In the genomic region with DNA sequence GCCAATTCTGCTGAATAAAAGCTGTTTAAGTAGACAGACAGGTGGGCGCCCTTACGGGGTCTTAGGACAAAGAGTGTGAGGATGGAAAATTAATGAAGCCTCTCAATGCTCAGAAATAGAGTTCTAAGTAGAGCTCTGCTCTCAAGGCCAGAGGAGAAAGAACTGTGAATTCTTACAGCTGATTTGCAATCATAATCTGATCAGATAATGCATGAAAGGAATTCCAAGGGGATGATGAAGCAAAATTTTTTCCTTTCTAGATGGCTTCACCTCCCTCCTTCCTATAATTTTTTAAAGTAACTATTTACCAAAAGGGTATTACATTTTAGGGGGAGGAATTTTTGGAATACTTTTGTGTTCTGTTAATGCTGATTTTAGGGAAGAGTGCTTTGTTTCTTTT, we compare ENCODE assay signal across 22 cellular contexts.
"Had no signal": no experiment of that assay in that cellular context is flagged by ENCODE, and none has a peak within 500 bp of the region (broad histone marks: within the 10 kb centered on the region; RNA-seq: fewer than 3 reads in every experiment).

No MANE protein-coding gene starts in this region.

- H3K27me3 ChIP-seq: neural progenitor cell, sigmoid colon, suprapubic skin, transverse colon, upper lobe of right lung, uterus had no signal

- H3K9me3 ChIP-seq: lower lobe of right lung, sigmoid colon, suprapubic skin, transverse colon, upper lobe of right lung, uterus had no signal

- FAIRE-seq: frontal cortex, keratinocyte had no signal

- DNase-seq: dermis blood vessel endothelial cell; effector memory CD4-positive, alpha-beta T cell; left ventricle myocardium superior; lower lobe of right lung; midbrain; naive thymus-derived CD4-positive, alpha-beta T cell; right cardiac atrium; sigmoid colon; stimulated activated CD4-positive, alpha-beta T cell treated with anti-CD3 and anti-CD28 coated beads, Interleukin-2, amount 100 ng/mL, for 24 hours; stimulated activated naive B cell treated with anti-CD40 and anti-IgM and Interleukin-4, amounts not matched to agents 10 μg/mL and 1 μg/mL and 100 μg/mL, for 72 hours; stimulated activated naive CD8-positive, alpha-beta T cell treated with anti-CD3 and anti-CD28 coated beads, Interleukin-15, amount 100 ng/mL, for 72 hours; transverse colon; upper lobe of right lung; uterus had no signal

- H3K4me3 ChIP-seq: coronary artery, lower lobe of right lung, neural progenitor cell, sigmoid colon, suprapubic skin, transverse colon, upper lobe of right lung, uterus had no signal

- H3K79me2 ChIP-seq: parathyroid adenoma had no signal

- H3K36me3 ChIP-seq: lower lobe of right lung, neural progenitor cell, sigmoid colon, suprapubic skin, transverse colon, upper lobe of right lung, uterus had no signal

- ATAC-seq: left ventricle myocardium superior; lower lobe of right lung; naive thymus-derived CD4-positive, alpha-beta T cell; right cardiac atrium; stimulated activated naive B cell treated with anti-CD40 and anti-IgM and Interleukin-4, amounts not matched to agents 10 μg/mL and 1 μg/mL and 100 μg/mL, for 72 hours; stimulated activated naive CD8-positive, alpha-beta T cell treated with anti-CD3 and anti-CD28 coated beads, Interleukin-15, amount 100 ng/mL, for 72 hours; upper lobe of right lung had no signal

- H3K27me3 Mint-ChIP-seq: stimulated activated naive B cell treated with anti-CD40 and anti-IgM and Interleukin-4, amounts not matched to agents 10 μg/mL and 1 μg/mL and 100 μg/mL, for 72 hours; stimulated activated naive CD8-positive, alpha-beta T cell treated with anti-CD3 and anti-CD28 coated beads, Interleukin-15, amount 100 ng/mL, for 72 hours had no signal

- H3K36me3 Mint-ChIP-seq: naive thymus-derived CD4-positive, alpha-beta T cell; neural progenitor cell; stimulated activated naive B cell treated with anti-CD40 and anti-IgM and Interleukin-4, amounts not matched to agents 10 μg/mL and 1 μg/mL and 100 μg/mL, for 72 hours had no signal

- H3K4me3 Mint-ChIP-seq: naive thymus-derived CD4-positive, alpha-beta T cell; nephron; neural progenitor cell; stimulated activated naive B cell treated with anti-CD40 and anti-IgM and Interleukin-4, amounts not matched to agents 10 μg/mL and 1 μg/mL and 100 μg/mL, for 72 hours; stimulated activated naive CD8-positive, alpha-beta T cell treated with anti-CD3 and anti-CD28 coated beads, Interleukin-15, amount 100 ng/mL, for 72 hours had no signal

- H3K4me1 Mint-ChIP-seq: naive thymus-derived CD4-positive, alpha-beta T cell; nephron; stimulated activated naive B cell treated with anti-CD40 and anti-IgM and Interleukin-4, amounts not matched to agents 10 μg/mL and 1 μg/mL and 100 μg/mL, for 72 hours; stimulated activated naive CD8-positive, alpha-beta T cell treated with anti-CD3 and anti-CD28 coated beads, Interleukin-15, amount 100 ng/mL, for 72 hours had no signal

- H3K27ac Mint-ChIP-seq: naive thymus-derived CD4-positive, alpha-beta T cell; nephron; neural progenitor cell; progenitor cell of endocrine pancreas; stimulated activated naive B cell treated with anti-CD40 and anti-IgM and Interleukin-4, amounts not matched to agents 10 μg/mL and 1 μg/mL and 100 μg/mL, for 72 hours; stimulated activated naive CD8-positive, alpha-beta T cell treated with anti-CD3 and anti-CD28 coated beads, Interleukin-15, amount 100 ng/mL, for 72 hours had no signal

- H3K4me1 ChIP-seq: lower lobe of right lung, neural progenitor cell, parathyroid adenoma, sigmoid colon, suprapubic skin, transverse colon, upper lobe of right lung, uterus had no signal

- H3K4me2 ChIP-seq: neural progenitor cell had no signal

- H3K27ac ChIP-seq: coronary artery, lower lobe of right lung, neural progenitor cell, parathyroid adenoma, sigmoid colon, suprapubic skin, transverse colon, upper lobe of right lung, uterus had no signal

- H3K9ac ChIP-seq: neural progenitor cell, parathyroid adenoma had no signal

- H3K9me3 Mint-ChIP-seq: nephron; neural progenitor cell; stimulated activated naive CD8-positive, alpha-beta T cell treated with anti-CD3 and anti-CD28 coated beads, Interleukin-15, amount 100 ng/mL, for 72 hours had no signal

- H2AFZ ChIP-seq: neural progenitor cell, parathyroid adenoma had no signal
